6 cellular contexts compared by ENCODE assay signal in the genomic region with DNA sequence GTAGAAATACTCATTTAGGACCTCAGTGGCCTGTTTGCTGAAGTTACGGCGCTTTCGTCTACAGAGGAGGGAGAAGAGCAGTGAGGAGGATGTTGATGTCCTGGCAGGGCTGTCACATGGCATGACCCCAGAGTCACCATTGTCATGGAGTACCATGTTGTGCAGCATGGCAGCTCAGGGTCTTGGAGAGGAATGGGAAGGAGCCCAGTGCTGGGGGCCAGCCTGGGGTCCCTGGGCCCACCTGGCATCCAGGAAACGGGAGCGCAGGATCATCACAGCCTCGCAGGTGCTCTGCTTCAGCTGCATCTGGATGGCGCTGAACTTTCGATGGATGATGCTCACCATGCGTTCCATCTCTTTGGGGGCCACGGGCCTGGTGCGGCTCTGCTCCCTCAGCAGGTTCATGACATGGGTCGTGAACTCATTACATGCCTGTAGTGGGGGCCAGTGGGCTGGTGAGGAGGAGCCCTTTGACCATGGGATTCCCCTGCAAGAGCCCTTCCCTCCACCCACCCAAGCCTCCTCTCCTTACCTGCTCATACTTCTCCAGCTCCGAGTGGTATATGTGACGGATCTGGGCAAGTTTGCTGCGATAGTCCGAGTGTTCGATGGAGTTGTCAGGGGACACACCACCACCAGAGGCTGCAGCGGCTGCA. TPM values are rescaled to one million over a fixed set of nuclear protein-coding genes. Genes with fewer than 3 reads are reported as not detected.
A peak's percentile ranks its signal among the peaks of the same experiment; 100 is the strongest.
DNase-seq lines count a peak whose midpoint lies in the region; ATAC-seq, FAIRE-seq and TF ChIP-seq lines count a peak whose summit lies in the region.
"Not testable (repeated sequence)": the region's sequence is repeated elsewhere in the genome, so short reads cannot be mapped to it uniquely, and the experiment has no call there.

No MANE protein-coding gene starts in this region.

- H3K36me3 ChIP-seq in DOHH2 (ENCODE audit: control insufficient read depth, low read length) (peaks cover 66% of the 10 kb centered on the region), thoracic aorta (peaks cover 10% of the 10 kb centered on the region)
- not testable (repeated sequence) for H3K36me3 ChIP-seq in GM12878 (ENCODE audit: control insufficient read depth in 2 of 2, insufficient read depth in 2 of 2, low read length in 1 of 2); neural progenitor cell

- not testable (repeated sequence) for DNase-seq in T-helper 2 cell treated with Interferon-gamma antibody and Interleukin-4, amounts not matched to agents 5 μg/mL and 100 μg/mL, for 36 hours (ENCODE audit: low spot score); GM12878 (ENCODE audit: low read depth, low spot score); fibroblast of villous mesenchyme (ENCODE audit: low read depth); neural progenitor cell (ENCODE audit: low spot score); thoracic aorta (ENCODE audit: low spot score)

- not testable (repeated sequence) for H3K9me3 Mint-ChIP-seq in T-helper 2 cell treated with Interferon-gamma antibody and Interleukin-4, amounts not matched to agents 5 μg/mL and 100 μg/mL, for 36 hours; neural progenitor cell

- RAD21 ChIA-PET in GM12878 (lab: Charles Lee; ENCODE audit: unreplicated experiment), result not testable (repeated sequence)

- not testable (repeated sequence) for H3K9ac ChIP-seq in GM12878 (ENCODE audit: control insufficient read depth, insufficient read depth, low read length)
- peak overlapping the region; percentile 59 for H3K9ac ChIP-seq in neural progenitor cell

- not testable (repeated sequence) for TF ChIP-seq POLR2A in GM12878 (IDR thresholded peaks at IDR 0.05; ENCODE audit: low read depth, low read length)

- TF ChIP-seq RAD21 in GM12878 (IDR thresholded peaks at IDR 0.05; ENCODE audit: insufficient read depth, low read depth, low read length), result not testable (repeated sequence)

- not testable (repeated sequence) for H3F3A ChIP-seq in DOHH2 (ENCODE audit: control insufficient read depth, insufficient read depth)
- peaks cover 50% of the 10 kb centered on the region for H3F3A ChIP-seq in neural progenitor cell (ENCODE audit: low read depth)

- ATAC-seq in GM12878; thoracic aorta (ENCODE audit: insufficient number of reproducible peaks, low FRiP score, low read depth): not testable (repeated sequence)

- peak overlapping the region; percentile 52 for H3K4me3 Mint-ChIP-seq in T-helper 2 cell treated with Interferon-gamma antibody and Interleukin-4, amounts not matched to agents 5 μg/mL and 100 μg/mL, for 36 hours
- peak overlapping the region; percentile 93 for H3K4me3 Mint-ChIP-seq in neural progenitor cell

- not testable (repeated sequence) for H4K20me1 ChIP-seq in DOHH2 (ENCODE audit: control insufficient read depth, insufficient read depth, low read depth, low read length); GM12878 (ENCODE audit: control insufficient read depth, insufficient read depth)
- H4K20me1 ChIP-seq in neural progenitor cell (ENCODE audit: low read depth), result peaks cover 27% of the 10 kb centered on the region

- peaks cover 55% of the 10 kb centered on the region for H3K4me1 ChIP-seq in DOHH2 (ENCODE audit: control insufficient read depth, low read length)
- H3K4me1 ChIP-seq in GM12878 (ENCODE audit: control insufficient read depth, insufficient read depth, low read length), result peaks cover 23% of the 10 kb centered on the region
- H3K4me1 ChIP-seq in neural progenitor cell, result peaks cover 18% of the 10 kb centered on the region
- H3K4me1 ChIP-seq in thoracic aorta (ENCODE audit: control insufficient read depth in 1 of 2, low read depth in 2 of 2), result peaks cover 13 to 39% of the 10 kb centered on the region in 2 donors

- H3K27ac ChIP-seq in DOHH2 (ENCODE audit: low read depth, low read length) (0 out of 2 replicates have a peak overlapping the region, but pooled peaks have one; percentile 36), thoracic aorta (peak overlapping the region in 1 of 2 donors; percentile 97)
- H3K27ac ChIP-seq in GM12878 (ENCODE audit: control insufficient read depth, insufficient read depth); neural progenitor cell: not testable (repeated sequence)

- H3K36me3 Mint-ChIP-seq in T-helper 2 cell treated with Interferon-gamma antibody and Interleukin-4, amounts not matched to agents 5 μg/mL and 100 μg/mL, for 36 hours (ENCODE audit: low read depth), result peaks cover 75% of the 10 kb centered on the region
- peaks cover 14% of the 10 kb centered on the region for H3K36me3 Mint-ChIP-seq in neural progenitor cell

- POLR2A ChIA-PET in GM12878 (lab: Charles Lee), result interaction anchor here (0.9 to 7.0 kb wide), 2 partner anchors 9 to 81 kb away, joined by 3 to 123 read pairs; partner anchors contain the start of genes AGPAT1 and RNF5

- 99% methylated on average over 17 of the region's 18 CpGs for WGBS in GM12878 (ENCODE audit: insufficient coverage, insufficient replicate concordance, low lambda C conversion rate, missing lambda C conversion rate)

- in situ Hi-C loops in GM12878 (cut with MboI), result not testable (repeated sequence)

- not testable (repeated sequence) for H2AFZ ChIP-seq in GM12878 (ENCODE audit: control insufficient read depth, low read depth, low read length); neural progenitor cell (replicated peaks)

- not testable (repeated sequence) for H3K27me3 Mint-ChIP-seq in T-helper 2 cell treated with Interferon-gamma antibody and Interleukin-4, amounts not matched to agents 5 μg/mL and 100 μg/mL, for 36 hours (ENCODE audit: low read depth)
- H3K27me3 Mint-ChIP-seq in neural progenitor cell (ENCODE audit: insufficient read depth, low read depth), result peaks cover 10% of the 10 kb centered on the region

- H3K4me2 ChIP-seq in DOHH2 (ENCODE audit: low read length) (peak overlapping the region; percentile 100), GM12878 (ENCODE audit: control insufficient read depth, insufficient read depth) (peak overlapping the region; percentile 93), neural progenitor cell (peak overlapping the region; percentile 99)

- H3K4me3 ChIP-seq in DOHH2 (ENCODE audit: low read length) (peak overlapping the region; percentile 44), GM12878 (peak overlapping the region; percentile 90; the same call in 1 of the 2 replicates), fibroblast of villous mesenchyme (ENCODE audit: low read depth, low read length) (peak overlapping the region; percentile 85), neural progenitor cell (peak overlapping the region; percentile 88), thoracic aorta (peak overlapping the region; percentile 86)

- BruUV-seq in GM12878 (replicated peaks; lab: Mats Ljungman, UMichigan), result not testable (repeated sequence)

- peaks cover 51% of the 10 kb centered on the region for H3K79me2 ChIP-seq in DOHH2 (ENCODE audit: control insufficient read depth, low read length)
- peaks cover 53% of the 10 kb centered on the region for H3K79me2 ChIP-seq in GM12878 (ENCODE audit: control insufficient read depth, insufficient read depth, low read length)
- H3K79me2 ChIP-seq in neural progenitor cell (ENCODE audit: low read depth), result peaks cover 36% of the 10 kb centered on the region

- H3K9me2 ChIP-seq in DOHH2 (replicated peaks; ENCODE audit: control insufficient read depth, low read length), result not testable (repeated sequence)

- H3K9me3 ChIP-seq in DOHH2 (ENCODE audit: control insufficient read depth, insufficient read depth, low read length); GM12878 (replicated peaks; ENCODE audit: control insufficient read depth, insufficient read depth, low read length); neural progenitor cell (ENCODE audit: low read depth); thoracic aorta: not testable (repeated sequence)

- intact Hi-C loops in GM12878 (cut with micrococcal nuclease; ENCODE audit: unreplicated experiment), result not testable (repeated sequence)

- H3K4me1 Mint-ChIP-seq in T-helper 2 cell treated with Interferon-gamma antibody and Interleukin-4, amounts not matched to agents 5 μg/mL and 100 μg/mL, for 36 hours (ENCODE audit: low read depth), result peaks cover 28% of the 10 kb centered on the region
- H3K4me1 Mint-ChIP-seq in neural progenitor cell, result peaks cover 55% of the 10 kb centered on the region

- not testable (repeated sequence) for TF ChIP-seq CTCF in DOHH2 (IDR thresholded peaks at IDR 0.05; ENCODE audit: low read depth, low read length, poor library complexity, severe bottlenecking); GM12878 (IDR thresholded peaks at IDR 0.05 in 2 of 3, conservative IDR thresholded peaks at IDR 0.05 in 1 of 3; ENCODE audit: control insufficient read depth in 2 of 3, extremely low read depth in 1 of 3, insufficient read depth in 1 of 3, low read depth in 3 of 3, low read length in 3 of 3); fibroblast of villous mesenchyme (IDR thresholded peaks at IDR 0.05; ENCODE audit: insufficient read depth, low read depth, low read length); neural progenitor cell (IDR thresholded peaks at IDR 0.05); thoracic aorta (IDR thresholded peaks at IDR 0.05)

- CTCF ChIA-PET in GM12878 (lab: Yijun Ruan, JAX), result interaction anchor here (0.9 to 1.2 kb wide), 2 partner anchors 8 to 272 kb away, joined by 3 to 5 read pairs; no protein-coding TSS in a partner anchor

- H3K27me3 ChIP-seq in DOHH2 (ENCODE audit: control insufficient read depth, low read length); GM12878 (replicated peaks in 1 of 2; ENCODE audit: control insufficient read depth in 2 of 2, insufficient read depth in 2 of 2, low read length in 1 of 2); neural progenitor cell; thoracic aorta (replicated peaks; ENCODE audit: insufficient read depth): not testable (repeated sequence)

- SMC1A ChIA-PET in GM12878 (lab: Charles Lee; ENCODE audit: uncharacterized antibody, unreplicated experiment), result interaction anchor here (0.6 to 1.6 kb wide), 3 partner anchors 8 to 1136 kb away, joined by 3 to 6 read pairs (median 3); no protein-coding TSS in a partner anchor

- not testable (repeated sequence) for FAIRE-seq in GM12878 (lab: Jason Lieb, UNC)

- TF ChIP-seq EP300 in GM12878 (IDR thresholded peaks at IDR 0.05; ENCODE audit: borderline replicate concordance in 1 of 2, control insufficient read depth in 1 of 2, low read depth in 2 of 2, low read length in 2 of 2), result not testable (repeated sequence)

- peak overlapping the region; percentile 81 for H3K27ac Mint-ChIP-seq in T-helper 2 cell treated with Interferon-gamma antibody and Interleukin-4, amounts not matched to agents 5 μg/mL and 100 μg/mL, for 36 hours
- not testable (repeated sequence) for H3K27ac Mint-ChIP-seq in neural progenitor cell

RNA-seq across cellular contexts. Expression of gene PBX2, which starts 2.1 kb away (rescaled TPM):
- total RNA-seq in GM12878 (2013; cell fraction: nucleolus; rRNA removed), result 67.7 and 72.9 TPM in 2 replicates
- total RNA-seq in GM12878 (2014; rRNA removed), result 19.3 and 20.8 TPM in 2 replicates
- total RNA-seq in GM12878 (2014; rRNA removed; fragmentation: Illumina TruSeq; extraction: Trizol), result 20.3 and 21.8 TPM in 2 replicates
- 59.6 and 66.5 TPM in 2 replicates for total RNA-seq in GM12878 (2021)
- polyA plus RNA-seq in GM12878 (2011; ENCODE audit: low read depth), result 27.4 TPM
- polyA plus RNA-seq in GM12878 (2011; rRNA removed), result 35.7 and 48.8 TPM in 2 replicates
- polyA plus RNA-seq in GM12878 (2011; cell fraction: cytosol; rRNA removed), result 45.8 and 53.2 TPM in 2 replicates
- polyA plus RNA-seq in GM12878 (2011; cell fraction: nucleus; rRNA removed), result 222 and 225 TPM in 2 replicates
- polyA plus RNA-seq in GM12878 (2012), result 55.9 and 61.7 TPM in 2 replicates
- 50.7 and 50.9 TPM in 2 replicates for polyA plus RNA-seq in GM12878 (2014; fragmentation: Illumina TruSeq; extraction: Trizol)
- 1 to 10 TPM in 1 of 2 experiments, under 1 TPM in 1; 0.84 to 1.2 TPM for polyA plus RNA-seq in GM12878 (2014; fragmentation: Nextera tagmentation; extraction: Ambion mirVana)
- 58.0 and 73.3 TPM in 2 replicates for polyA plus RNA-seq in GM12878 (2014; rRNA removed)
- polyA plus RNA-seq in GM12878 (2016; fragmentation: Nextera tagmentation; extraction: Ambion mirVana), result 1 to 10 TPM; 2.7 to 3.7 TPM
- 34.2 and 47.6 TPM in 2 replicates for polyA minus RNA-seq in GM12878 (2011; rRNA and poly(A)+ RNA removed)
- 16.5 and 16.6 TPM in 2 replicates for polyA minus RNA-seq in GM12878 (2011; cell fraction: cytosol; rRNA and poly(A)+ RNA removed)
- polyA minus RNA-seq in GM12878 (2011; cell fraction: nucleus; rRNA and poly(A)+ RNA removed), result 38.8 and 73.5 TPM in 2 replicates
- 29.0 and 35.4 TPM in 2 replicates for total RNA-seq in fibroblast of villous mesenchyme
- 53.3 and 114 TPM in 2 replicates for total RNA-seq in neural progenitor cell (ENCODE audit: low replicate concordance)
- 10 to 100 TPM; 35.7 to 59.4 TPM for total RNA-seq in thoracic aorta

RNA-seq across cellular contexts. Expression of gene AGER, which starts 3.8 kb away (rescaled TPM):
- 4.1 and 5.9 TPM in 2 replicates for total RNA-seq in GM12878 (2013; cell fraction: nucleolus; rRNA removed)
- 2.9 and 3.7 TPM in 2 replicates for total RNA-seq in GM12878 (2014; rRNA removed)
- total RNA-seq in GM12878 (2014; rRNA removed; fragmentation: Illumina TruSeq; extraction: Trizol), result 3.1 and 3.8 TPM in 2 replicates
- 15.4 and 15.7 TPM in 2 replicates for total RNA-seq in GM12878 (2021)
- polyA plus RNA-seq in GM12878 (2011; ENCODE audit: low read depth), result 6.5 TPM
- 8.7 and 9.1 TPM in 2 replicates for polyA plus RNA-seq in GM12878 (2011; rRNA removed)
- polyA plus RNA-seq in GM12878 (2011; cell fraction: cytosol; rRNA removed), result 6.3 and 8.2 TPM in 2 replicates
- polyA plus RNA-seq in GM12878 (2011; cell fraction: nucleus; rRNA removed), result 129 and 144 TPM in 2 replicates
- 14.9 and 23.7 TPM in 2 replicates for polyA plus RNA-seq in GM12878 (2012)
- polyA plus RNA-seq in GM12878 (2014; fragmentation: Illumina TruSeq; extraction: Trizol), result 6.1 and 9.6 TPM in 2 replicates
- polyA plus RNA-seq in GM12878 (2014; fragmentation: Nextera tagmentation; extraction: Ambion mirVana), result 1 to 10 TPM; 1.1 to 3.9 TPM
- polyA plus RNA-seq in GM12878 (2014; rRNA removed), result 14.5 and 18.2 TPM in 2 replicates
- polyA plus RNA-seq in GM12878 (2016; fragmentation: Nextera tagmentation; extraction: Ambion mirVana), result 1 to 10 TPM; 2.2 to 3.0 TPM
- polyA minus RNA-seq in GM12878 (2011; rRNA and poly(A)+ RNA removed), result 1.0 and 4.2 TPM in 2 replicates
- 1.9 TPM in 1 of 2 replicates, not detected in the other for polyA minus RNA-seq in GM12878 (2011; cell fraction: cytosol; rRNA and poly(A)+ RNA removed)
- 7.3 and 12.3 TPM in 2 replicates for polyA minus RNA-seq in GM12878 (2011; cell fraction: nucleus; rRNA and poly(A)+ RNA removed)
- total RNA-seq in fibroblast of villous mesenchyme, result 0.32 and 0.86 TPM in 2 replicates
- 1.1 and 1.4 TPM in 2 replicates for total RNA-seq in neural progenitor cell (ENCODE audit: low replicate concordance)
- 1 to 10 TPM; 1.8 to 3.8 TPM for total RNA-seq in thoracic aorta

RNA-seq across cellular contexts. Expression of gene GPSM3, which starts 4.6 kb away (rescaled TPM):
- 21.0 and 22.1 TPM in 2 replicates for total RNA-seq in GM12878 (2013; cell fraction: nucleolus; rRNA removed)
- total RNA-seq in GM12878 (2014; rRNA removed) (117 and 133 TPM in 2 replicates), GM12878 (2014; rRNA removed; fragmentation: Illumina TruSeq; extraction: Trizol) (63.7 and 71.6 TPM in 2 replicates), GM12878 (2021) (131 TPM in 2 replicates), fibroblast of villous mesenchyme (2.6 and 4.8 TPM in 2 replicates), neural progenitor cell (ENCODE audit: low replicate concordance) (3.4 and 4.5 TPM in 2 replicates), thoracic aorta (10 to 100 TPM; 11.9 to 22.2 TPM)
- polyA plus RNA-seq in GM12878 (2011; ENCODE audit: low read depth), result 120 TPM
- polyA plus RNA-seq in GM12878 (2011; rRNA removed) (65.3 and 131 TPM in 2 replicates), GM12878 (2014; fragmentation: Illumina TruSeq; extraction: Trizol) (60.2 and 104 TPM in 2 replicates), GM12878 (2014; fragmentation: Nextera tagmentation; extraction: Ambion mirVana) (10 to 100 TPM; 22.0 to 61.9 TPM), GM12878 (2014; rRNA removed) (112 and 144 TPM in 2 replicates), GM12878 (2016; fragmentation: Nextera tagmentation; extraction: Ambion mirVana) (100 to 1,000 TPM; 114 to 137 TPM)
- 140 and 143 TPM in 2 replicates for polyA plus RNA-seq in GM12878 (2011; cell fraction: cytosol; rRNA removed)
- polyA plus RNA-seq in GM12878 (2011; cell fraction: nucleus; rRNA removed), result 108 and 123 TPM in 2 replicates
- polyA plus RNA-seq in GM12878 (2012), result 181 and 192 TPM in 2 replicates
- polyA minus RNA-seq in GM12878 (2011; rRNA and poly(A)+ RNA removed), result 41.2 and 68.6 TPM in 2 replicates
- polyA minus RNA-seq in GM12878 (2011; cell fraction: cytosol; rRNA and poly(A)+ RNA removed), result 38.2 and 43.9 TPM in 2 replicates
- 14.0 and 23.9 TPM in 2 replicates for polyA minus RNA-seq in GM12878 (2011; cell fraction: nucleus; rRNA and poly(A)+ RNA removed)

RNA-seq across cellular contexts. Expression of gene RNF5, which starts 9.6 kb away (rescaled TPM):
- total RNA-seq in GM12878 (2013; cell fraction: nucleolus; rRNA removed), result 10.6 and 11.0 TPM in 2 replicates
- total RNA-seq in GM12878 (2014; rRNA removed), result 51.6 and 61.4 TPM in 2 replicates
- total RNA-seq in GM12878 (2014; rRNA removed; fragmentation: Illumina TruSeq; extraction: Trizol), result 42.2 and 42.4 TPM in 2 replicates
- total RNA-seq in GM12878 (2021), result 51.6 and 52.1 TPM in 2 replicates
- 40.6 TPM for polyA plus RNA-seq in GM12878 (2011; ENCODE audit: low read depth)
- 75.2 and 75.6 TPM in 2 replicates for polyA plus RNA-seq in GM12878 (2011; rRNA removed)
- 79.5 and 101 TPM in 2 replicates for polyA plus RNA-seq in GM12878 (2011; cell fraction: cytosol; rRNA removed)
- 32.7 and 35.4 TPM in 2 replicates for polyA plus RNA-seq in GM12878 (2011; cell fraction: nucleus; rRNA removed)
- 79.1 and 158 TPM in 2 replicates for polyA plus RNA-seq in GM12878 (2012)
- 74.1 and 82.8 TPM in 2 replicates for polyA plus RNA-seq in GM12878 (2014; fragmentation: Illumina TruSeq; extraction: Trizol)
- 10 to 100 TPM; 31.4 to 42.0 TPM for polyA plus RNA-seq in GM12878 (2014; fragmentation: Nextera tagmentation; extraction: Ambion mirVana)
- 72.6 and 74.1 TPM in 2 replicates for polyA plus RNA-seq in GM12878 (2014; rRNA removed)
- 100 to 1,000 TPM; 105 to 114 TPM for polyA plus RNA-seq in GM12878 (2016; fragmentation: Nextera tagmentation; extraction: Ambion mirVana)
- polyA minus RNA-seq in GM12878 (2011; rRNA and poly(A)+ RNA removed), result 20.0 and 32.1 TPM in 2 replicates
- polyA minus RNA-seq in GM12878 (2011; cell fraction: cytosol; rRNA and poly(A)+ RNA removed), result 12.3 and 12.8 TPM in 2 replicates
- polyA minus RNA-seq in GM12878 (2011; cell fraction: nucleus; rRNA and poly(A)+ RNA removed), result 7.6 and 8.6 TPM in 2 replicates
- 22.5 and 37.6 TPM in 2 replicates for total RNA-seq in fibroblast of villous mesenchyme
- 129 and 169 TPM in 2 replicates for total RNA-seq in neural progenitor cell (ENCODE audit: low replicate concordance)
- 10 to 100 TPM; 63.5 to 68.4 TPM for total RNA-seq in thoracic aorta

RNA-seq across cellular contexts. Expression of gene AGPAT1, which starts 12.0 kb away (rescaled TPM):
- total RNA-seq in GM12878 (2013; cell fraction: nucleolus; rRNA removed), result 7.0 and 10.2 TPM in 2 replicates
- 31.5 and 36.2 TPM in 2 replicates for total RNA-seq in GM12878 (2014; rRNA removed)
- total RNA-seq in GM12878 (2014; rRNA removed; fragmentation: Illumina TruSeq; extraction: Trizol), result 14.0 and 15.7 TPM in 2 replicates
- 31.5 and 34.7 TPM in 2 replicates for total RNA-seq in GM12878 (2021)
- 16.7 TPM for polyA plus RNA-seq in GM12878 (2011; ENCODE audit: low read depth)
- polyA plus RNA-seq in GM12878 (2011; rRNA removed), result 10.5 and 26.8 TPM in 2 replicates
- polyA plus RNA-seq in GM12878 (2011; cell fraction: cytosol; rRNA removed), result 51.9 and 54.0 TPM in 2 replicates
- 27.4 and 30.3 TPM in 2 replicates for polyA plus RNA-seq in GM12878 (2011; cell fraction: nucleus; rRNA removed)
- polyA plus RNA-seq in GM12878 (2012), result 29.8 and 32.6 TPM in 2 replicates
- polyA plus RNA-seq in GM12878 (2014; fragmentation: Illumina TruSeq; extraction: Trizol), result 33.3 and 39.5 TPM in 2 replicates
- polyA plus RNA-seq in GM12878 (2014; fragmentation: Nextera tagmentation; extraction: Ambion mirVana), result 10 to 100 TPM; 13.9 to 15.3 TPM
- polyA plus RNA-seq in GM12878 (2014; rRNA removed), result 29.2 and 32.0 TPM in 2 replicates
- polyA plus RNA-seq in GM12878 (2016; fragmentation: Nextera tagmentation; extraction: Ambion mirVana), result 10 to 100 TPM; 18.1 to 22.5 TPM
- 34.8 and 50.3 TPM in 2 replicates for polyA minus RNA-seq in GM12878 (2011; rRNA and poly(A)+ RNA removed)
- polyA minus RNA-seq in GM12878 (2011; cell fraction: cytosol; rRNA and poly(A)+ RNA removed), result 17.4 and 18.2 TPM in 2 replicates
- 6.6 and 11.3 TPM in 2 replicates for polyA minus RNA-seq in GM12878 (2011; cell fraction: nucleus; rRNA and poly(A)+ RNA removed)
- 21.9 and 30.2 TPM in 2 replicates for total RNA-seq in fibroblast of villous mesenchyme
- total RNA-seq in neural progenitor cell (ENCODE audit: low replicate concordance), result 46.9 and 105 TPM in 2 replicates
- 10 to 100 TPM; 43.0 to 53.1 TPM for total RNA-seq in thoracic aorta
